Comparison of ENCODE assay signal across 14 cellular contexts in the genomic region with DNA sequence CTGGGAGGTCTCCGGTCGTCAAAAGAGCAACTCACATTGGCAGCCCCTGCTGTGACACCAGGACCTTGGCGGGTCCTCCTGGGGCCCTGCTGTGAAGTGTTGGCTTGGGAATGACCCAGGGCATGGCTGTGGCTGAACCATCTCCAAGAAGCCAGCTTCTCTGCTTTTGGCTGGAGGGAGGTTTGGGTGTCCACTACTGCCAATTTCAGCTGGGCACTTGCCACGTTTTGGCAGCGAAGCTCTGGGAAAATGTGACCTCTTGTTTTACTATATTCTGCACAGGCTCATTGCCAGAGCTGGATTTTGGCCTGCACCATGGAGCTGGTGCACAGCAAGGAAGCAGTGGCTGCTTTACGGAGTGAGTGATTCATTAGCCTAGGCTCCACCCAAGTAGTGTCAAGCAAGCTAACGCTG. TPM values are rescaled to one million over a fixed set of nuclear protein-coding genes. Genes with fewer than 3 reads are reported as not detected.
DNase-seq lines count a peak whose midpoint lies in the region; ATAC-seq and TF ChIP-seq lines count a peak whose summit lies in the region.
"Had no signal": no experiment of that assay in that cellular context is flagged by ENCODE, and none has a peak within 500 bp of the region (broad histone marks: within the 10 kb centered on the region; RNA-seq: fewer than 3 reads in every experiment).

No MANE protein-coding gene starts in this region.

- no peaks in the 10 kb centered on the region for H3K9me3 ChIP-seq in GM23248 (ENCODE audit: low read depth)
- H3K9me3 ChIP-seq in right cardiac atrium (ENCODE audit: control insufficient read depth, low read length), result no peaks in the 10 kb centered on the region
- no peaks in the 10 kb centered on the region for H3K9me3 ChIP-seq in gastrocnemius medialis

- H3K36me3 ChIP-seq in GM23248 (ENCODE audit: low read depth), result no peaks in the 10 kb centered on the region
- no peaks in the 10 kb centered on the region for H3K36me3 ChIP-seq in gastrocnemius medialis
- H3K36me3 ChIP-seq: neural progenitor cell had no signal

- H4K20me1 ChIP-seq in GM23248 (ENCODE audit: insufficient read depth), result no peaks in the 10 kb centered on the region

- H3K4me2 ChIP-seq in GM23248 (ENCODE audit: unreplicated experiment), result no peak overlapping the region
- H3K4me2 ChIP-seq: neural progenitor cell had no signal

- 8 to 15% methylated on average over 7 of the region's 7 CpGs for WGBS in GM23248 (ENCODE audit: low coverage in 1 of 2, low lambda C conversion rate in 2 of 2, missing lambda C conversion rate in 2 of 2), 2 experiments
- WGBS in right cardiac atrium, result 21% methylated on average over 7 of the region's 7 CpGs

- DNase-seq in GM23248, result peak; percentile 35
- DNase-seq in cardiac fibroblast (ENCODE audit: low read depth in 2 of 2), result peak; percentile 16 to 25
- DNase-seq in right cardiac atrium, result peak; percentile 81 to 91 (median 91)
- peak; percentile 59 to 76 for DNase-seq in gastrocnemius medialis
- no peak for DNase-seq in activated naive CD4-positive, alpha-beta T cell treated with anti-CD3 and anti-CD28 coated beads, Interleukin-2, amount 10 ng/mL, durations not matched to agents 7 days and 5 days
- DNase-seq in COR-L47 (lab: John Stamatoyannopoulos, UW), result no peak
- no peak for DNase-seq in stimulated activated naive CD8-positive, alpha-beta T cell treated with anti-CD3 and anti-CD28 coated beads, Interleukin-15, Interleukin-2, amounts not matched to agents 100 U/mL and 50 U/mL, for 24 hours
- DNase-seq: activated CD4-positive, alpha-beta T cell treated with anti-CD3 and anti-CD28 coated beads, Interleukin-2, amount 10 ng/mL, durations not matched to agents 7 days and 5 days; amniotic stem cell; CD4-positive, alpha-beta T cell; NCI-H510A had no signal

- H3K9me2 ChIP-seq in GM23248 (ENCODE audit: insufficient read depth), result no peaks in the 10 kb centered on the region

- H3K4me1 Mint-ChIP-seq in activated naive CD4-positive, alpha-beta T cell treated with anti-CD3 and anti-CD28 coated beads, Interleukin-2, amount 10 ng/mL, durations not matched to agents 7 days and 5 days, result no peaks in the 10 kb centered on the region
- H3K4me1 Mint-ChIP-seq: activated CD4-positive, alpha-beta T cell treated with anti-CD3 and anti-CD28 coated beads, Interleukin-2, amount 10 ng/mL, durations not matched to agents 7 days and 5 days had no signal

- H3K27me3 ChIP-seq in GM23248 (replicated peaks; ENCODE audit: insufficient read depth) (peaks cover 5% of the 10 kb centered on the region; the same call in 1 of the 2 replicates), right cardiac atrium (ENCODE audit: control insufficient read depth, insufficient read depth) (no peaks in the 10 kb centered on the region), gastrocnemius medialis (no peaks in the 10 kb centered on the region)
- H3K27me3 ChIP-seq: neural progenitor cell had no signal

- H3K9ac ChIP-seq in GM23248, result no peak overlapping the region
- H3K9ac ChIP-seq: neural progenitor cell had no signal

- no peaks in the 10 kb centered on the region for H3K9me3 Mint-ChIP-seq in activated naive CD4-positive, alpha-beta T cell treated with anti-CD3 and anti-CD28 coated beads, Interleukin-2, amount 10 ng/mL, durations not matched to agents 7 days and 5 days
- H3K9me3 Mint-ChIP-seq: activated CD4-positive, alpha-beta T cell treated with anti-CD3 and anti-CD28 coated beads, Interleukin-2, amount 10 ng/mL, durations not matched to agents 7 days and 5 days; CD4-positive, alpha-beta T cell; neural progenitor cell had no signal

- H3K4me1 ChIP-seq in GM23248 (ENCODE audit: insufficient read depth), result no peaks in the 10 kb centered on the region
- H3K4me1 ChIP-seq in right cardiac atrium (ENCODE audit: control insufficient read depth, insufficient read depth, low read length), result peaks cover 4% of the 10 kb centered on the region
- H3K4me1 ChIP-seq in gastrocnemius medialis, result peaks cover 33 to 42% of the 10 kb centered on the region in 2 donors
- H3K4me1 ChIP-seq: neural progenitor cell had no signal

- in situ Hi-C loops in GM23248 (cut with MboI), result no loop called here
- in situ Hi-C loops in gastrocnemius medialis (cut with MboI; ENCODE audit: low sequenced_read_pairs in 4 of 4), result no loop called here

- TF ChIP-seq POLR2A in gastrocnemius medialis (IDR thresholded peaks at IDR 0.05), result no peak

- no peaks in the 10 kb centered on the region for H3K36me3 Mint-ChIP-seq in activated naive CD4-positive, alpha-beta T cell treated with anti-CD3 and anti-CD28 coated beads, Interleukin-2, amount 10 ng/mL, durations not matched to agents 7 days and 5 days
- H3K36me3 Mint-ChIP-seq: neural progenitor cell had no signal

- H3K27ac ChIP-seq in GM23248, result no peak overlapping the region
- H3K27ac ChIP-seq in right cardiac atrium (ENCODE audit: low read length), result no peak overlapping the region
- H3K27ac ChIP-seq in gastrocnemius medialis, result peak overlapping the region; percentile 49 to 72 (median 64)
- H3K27ac ChIP-seq: neural progenitor cell had no signal

- no peaks in the 10 kb centered on the region for H3K27me3 Mint-ChIP-seq in activated naive CD4-positive, alpha-beta T cell treated with anti-CD3 and anti-CD28 coated beads, Interleukin-2, amount 10 ng/mL, durations not matched to agents 7 days and 5 days
- H3K27me3 Mint-ChIP-seq: CD4-positive, alpha-beta T cell had no signal

- CTCF ChIA-PET in activated naive CD4-positive, alpha-beta T cell treated with anti-CD3 and anti-CD28 coated beads, Interleukin-2, amount 10 ng/mL, durations not matched to agents 7 days and 5 days (lab: Charles Lee), result no interaction called here

- H3K4me3 ChIP-seq in GM23248 (no peak overlapping the region), cardiac fibroblast (replicated peaks in 1 of 2; ENCODE audit: low read depth in 2 of 2, low read length in 2 of 2) (no peak overlapping the region), right cardiac atrium (ENCODE audit: low read length) (no peak overlapping the region), gastrocnemius medialis (no peak overlapping the region)
- H3K4me3 ChIP-seq: neural progenitor cell had no signal

- H3K79me2 ChIP-seq in GM23248 (ENCODE audit: insufficient read depth), result no peaks in the 10 kb centered on the region

- H3K4me3 Mint-ChIP-seq in activated naive CD4-positive, alpha-beta T cell treated with anti-CD3 and anti-CD28 coated beads, Interleukin-2, amount 10 ng/mL, durations not matched to agents 7 days and 5 days, result no peak overlapping the region
- H3K4me3 Mint-ChIP-seq: activated CD4-positive, alpha-beta T cell treated with anti-CD3 and anti-CD28 coated beads, Interleukin-2, amount 10 ng/mL, durations not matched to agents 7 days and 5 days; CD4-positive, alpha-beta T cell; neural progenitor cell had no signal

- intact Hi-C loops in right cardiac atrium (cut with DNase I) (no loop called here), gastrocnemius medialis (cut with DNase I; ENCODE audit: low total_unique reads) (loop anchor here (5.0 kb wide), 1 partner anchor 40 kb away; no protein-coding TSS in a partner anchor)

- H3K27ac Mint-ChIP-seq in activated naive CD4-positive, alpha-beta T cell treated with anti-CD3 and anti-CD28 coated beads, Interleukin-2, amount 10 ng/mL, durations not matched to agents 7 days and 5 days, result no peak overlapping the region
- H3K27ac Mint-ChIP-seq: activated CD4-positive, alpha-beta T cell treated with anti-CD3 and anti-CD28 coated beads, Interleukin-2, amount 10 ng/mL, durations not matched to agents 7 days and 5 days; CD4-positive, alpha-beta T cell; neural progenitor cell had no signal

- no peaks in the 10 kb centered on the region for H3F3A ChIP-seq in GM23248 (ENCODE audit: insufficient read depth)

- H2AFZ ChIP-seq in GM23248, result no peak overlapping the region
- H2AFZ ChIP-seq: neural progenitor cell had no signal

- ATAC-seq in right cardiac atrium (peak; percentile 95), gastrocnemius medialis (peak; percentile 91), HG02678 (IDR thresholded peaks at IDR 0.05; ENCODE audit: unreplicated experiment) (no peak)
- ATAC-seq in stimulated activated naive CD8-positive, alpha-beta T cell treated with anti-CD3 and anti-CD28 coated beads, Interleukin-15, Interleukin-2, amounts not matched to agents 100 U/mL and 50 U/mL, for 24 hours, result no peak
- ATAC-seq: SK-N-SH treated with all-trans-retinoic acid at 6 μM for 48 hours had no signal

- TF ChIP-seq CTCF in cardiac fibroblast (IDR thresholded peaks at IDR 0.05; ENCODE audit: low read depth, low read length), result no peak
- no peak for TF ChIP-seq CTCF in gastrocnemius medialis (IDR thresholded peaks at IDR 0.05 in 4 of 5, conservative IDR thresholded peaks at IDR 0.05 in 1 of 5)

RNA-seq across cellular contexts. Expression of a gene that starts 24.2 kb away (rescaled TPM):
- total RNA-seq in GM23248 (2014; rRNA removed; shearing (Covaris generic)), result 12.9 and 20.7 TPM in 2 replicates
- 16.8 and 21.1 TPM in 2 replicates for polyA plus RNA-seq in GM23248 (2016; fragmentation: Nextera tagmentation; extraction: Ambion mirVana)
- total RNA-seq in right cardiac atrium, result 10 to 100 TPM; 31.8 to 95.6 (median 59.8) TPM
- polyA plus RNA-seq in right cardiac atrium, result 69.9 TPM
- 10 to 100 TPM in 2 of 4 donors, 1 to 10 TPM in 2; 3.1 to 18.1 (median 10.2) TPM for total RNA-seq in gastrocnemius medialis

Comparison
In these comparisons a context has a peak if more than half of its experiments do, and no peak if none do; other contexts are left out.
1. DNase-seq: peak in GM23248 (single experiment), cardiac fibroblast (2 of 2), right cardiac atrium (3 of 3) and gastrocnemius medialis (2 of 2); none in activated naive CD4-positive, alpha-beta T cell treated with anti-CD3 and anti-CD28 coated beads, Interleukin-2, amount 10 ng/mL, durations not matched to agents 7 days and 5 days (single experiment), COR-L47 (single experiment) and stimulated activated naive CD8-positive, alpha-beta T cell treated with anti-CD3 and anti-CD28 coated beads, Interleukin-15, Interleukin-2, amounts not matched to agents 100 U/mL and 50 U/mL, for 24 hours (single experiment).
2. H3K27ac ChIP-seq: peak in gastrocnemius medialis (4 of 4); none in GM23248 (single experiment) and right cardiac atrium (single experiment).
3. ATAC-seq: peak in right cardiac atrium (2 of 2) and gastrocnemius medialis (2 of 2); none in HG02678 (single experiment) and stimulated activated naive CD8-positive, alpha-beta T cell treated with anti-CD3 and anti-CD28 coated beads, Interleukin-15, Interleukin-2, amounts not matched to agents 100 U/mL and 50 U/mL, for 24 hours (single experiment).